In genomic region chr1:211222469-211223234, GRCh38 we compare ENCODE assay signal across 1 cellular context.
A peak's percentile ranks its signal among the peaks of the same experiment; 100 is the strongest.
TF ChIP-seq lines count a peak whose summit lies in the region.

No MANE protein-coding gene starts in this region.

TF ChIP-seq in K562, 482 proteins besides CTCF, POLR2A, EP300 and RAD21 (continued from another document and continues in another):
- peak; percentile 49 to 95; a peak in 3 of 4 replicates for TF ChIP-seq SRF (CRISPR knock-in tag; IDR thresholded peaks at IDR 0.05)
- peak; percentile 74; the same call in 1 of the 2 replicates for TF ChIP-seq HLTF (IDR thresholded peaks at IDR 0.05)
- TF ChIP-seq ZBTB33 (CRISPR knock-in tag; IDR thresholded peaks at IDR 0.05): 0 out of 2 replicates have a peak, but pooled peaks have one; percentile 13
- TF ChIP-seq DACH1 (IDR thresholded peaks at IDR 0.05; ENCODE audit: partially characterized antibody): peak; percentile 40
- TF ChIP-seq HINFP (tag; conservative IDR thresholded peaks at IDR 0.05; ENCODE audit: low read depth): peak; percentile 87
- peak; percentile 98 for TF ChIP-seq ARID1B (IDR thresholded peaks at IDR 0.05)
- TF ChIP-seq SMARCA4 (IDR thresholded peaks at IDR 0.05): peak; percentile 96
- peak; percentile 89; the same call in 1 of the 2 replicates for TF ChIP-seq KLF6 (CRISPR knock-in tag; IDR thresholded peaks at IDR 0.05; ENCODE audit: borderline replicate concordance)
- peak; percentile 61 to 66; a peak in 2 of 4 replicates for TF ChIP-seq TBL1XR1 (IDR thresholded peaks at IDR 0.05; ENCODE audit: low read length in 2 of 2)
- peak; percentile 93 for TF ChIP-seq SMARCE1 (IDR thresholded peaks at IDR 0.05)
- peak; percentile 71; the same call in 1 of the 2 replicates for TF ChIP-seq MITF (IDR thresholded peaks at IDR 0.05)
- peak; percentile 98 for TF ChIP-seq NCOR1 (IDR thresholded peaks at IDR 0.05)
- peak; percentile 83 for TF ChIP-seq ZNF311 (CRISPR knock-in tag; IDR thresholded peaks at IDR 0.05)
- TF ChIP-seq VEZF1 (CRISPR knock-in tag; IDR thresholded peaks at IDR 0.05): peak; percentile 21; the same call in 1 of the 2 replicates
- TF ChIP-seq DDX20 (tag; IDR thresholded peaks at IDR 0.05; ENCODE audit: low read depth): peak; percentile 88
- TF ChIP-seq ZBTB26 (CRISPR knock-in tag; IDR thresholded peaks at IDR 0.05): peak; percentile 67; the same call in 1 of the 2 replicates
- TF ChIP-seq ZNF41 (CRISPR knock-in tag; conservative IDR thresholded peaks at IDR 0.05): 0 out of 2 replicates have a peak, but pooled peaks have one; percentile 42
- TF ChIP-seq PTRF (tag; IDR thresholded peaks at IDR 0.05): peak; percentile 92
- peak; percentile 57 for TF ChIP-seq MEIS2 (IDR thresholded peaks at IDR 0.05; ENCODE audit: partially characterized antibody)
- TF ChIP-seq EHMT2 (IDR thresholded peaks at IDR 0.05): peak; percentile 46; the same call in 1 of the 2 replicates
- peak; percentile 64 for TF ChIP-seq ZNF644 (tag; IDR thresholded peaks at IDR 0.05; ENCODE audit: low read depth)
- TF ChIP-seq ZNF561 (CRISPR knock-in tag; conservative IDR thresholded peaks at IDR 0.05): 0 out of 2 replicates have a peak, but pooled peaks have one; percentile 62
- 0 out of 2 replicates have a peak, but pooled peaks have one; percentile 37 for TF ChIP-seq NFRKB (IDR thresholded peaks at IDR 0.05; ENCODE audit: low read depth)
- TF ChIP-seq ZNF76 (CRISPR knock-in tag; IDR thresholded peaks at IDR 0.05; ENCODE audit: borderline replicate concordance): peak; percentile 73; the same call in 1 of the 2 replicates
- TF ChIP-seq ZNF140 (CRISPR knock-in tag; IDR thresholded peaks at IDR 0.05): 0 out of 2 replicates have a peak, but pooled peaks have one; percentile 51
- peak; percentile 60 for TF ChIP-seq PRDM10 (IDR thresholded peaks at IDR 0.05; ENCODE audit: partially characterized antibody)
- TF ChIP-seq ZNF347 (CRISPR knock-in tag; IDR thresholded peaks at IDR 0.05; ENCODE audit: low read depth): 0 out of 2 replicates have a peak, but pooled peaks have one; percentile 33
- TF ChIP-seq CGGBP1 (CRISPR knock-in tag; IDR thresholded peaks at IDR 0.05): peak; percentile 52; the same call in 1 of the 2 replicates
- peak; percentile 62; the same call in 1 of the 2 replicates for TF ChIP-seq E2F3 (CRISPR knock-in tag; IDR thresholded peaks at IDR 0.05)
- TF ChIP-seq AFF1 (IDR thresholded peaks at IDR 0.05; ENCODE audit: low read depth in 1 of 2, partially characterized antibody in 2 of 2): peak in 1 of 2 experiments; percentile 47
- TF ChIP-seq THRB (CRISPR knock-in tag; conservative IDR thresholded peaks at IDR 0.05): 0 out of 2 replicates have a peak, but pooled peaks have one; percentile 65
- TF ChIP-seq HDAC3 (IDR thresholded peaks at IDR 0.05; ENCODE audit: borderline replicate concordance, partially characterized antibody): peak; percentile 85
- peak; percentile 96 for TF ChIP-seq SOX6 (IDR thresholded peaks at IDR 0.05)
- 0 out of 2 replicates have a peak, but pooled peaks have one; percentile 32 for TF ChIP-seq ZNF449 (CRISPR knock-in tag; IDR thresholded peaks at IDR 0.05)
- peak; percentile 6; the same call in 1 of the 2 replicates for TF ChIP-seq PKNOX1 (IDR thresholded peaks at IDR 0.05)
- TF ChIP-seq GATA2 (CRISPR knock-in tag; IDR thresholded peaks at IDR 0.05): peak; percentile 98
